30 cellular contexts compared by ENCODE assay signal in the genomic region with DNA sequence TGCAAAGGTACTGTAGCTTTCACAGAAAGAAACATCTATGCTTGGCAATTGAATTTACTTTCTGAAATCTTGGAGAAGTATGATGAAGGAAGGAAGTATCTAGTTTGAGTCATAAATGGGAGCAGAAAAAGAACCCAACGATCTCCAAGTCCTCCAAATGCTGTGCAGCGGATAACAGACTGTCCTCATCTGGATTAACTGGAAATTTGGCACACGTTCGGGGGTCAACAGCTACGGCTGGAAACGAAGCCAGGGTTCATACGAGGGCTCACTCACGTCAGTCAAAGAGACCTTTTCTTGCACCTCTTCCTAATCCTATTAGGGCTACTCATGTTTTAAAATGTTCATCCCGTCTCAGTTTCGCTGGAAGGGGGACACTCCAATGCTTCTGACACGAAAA.
A peak's percentile ranks its signal among the peaks of the same experiment; 100 is the strongest.
DNase-seq lines count a peak whose midpoint lies in the region; ATAC-seq and TF ChIP-seq lines count a peak whose summit lies in the region.
"Had no signal": no experiment of that assay in that cellular context is flagged by ENCODE, and none has a peak within 500 bp of the region (broad histone marks: within the 10 kb centered on the region; RNA-seq: fewer than 3 reads in every experiment).

No MANE protein-coding gene starts in this region.

- no peak overlapping the region for H3K4me3 Mint-ChIP-seq in nephron
- H3K4me3 Mint-ChIP-seq: activated T-helper 17 cell treated with anti-CD3 and anti-CD28 coated beads, Interleukin-2, amount 50 U/mL, for 72 hours; stimulated activated naive B cell treated with anti-CD40 and anti-IgM and Interleukin-4, amounts not matched to agents 10 μg/mL and 1 μg/mL and 100 μg/mL, for 72 hours had no signal

- ATAC-seq in right lobe of liver, result no peak
- ATAC-seq in HG03571 (IDR thresholded peaks at IDR 0.05; ENCODE audit: unreplicated experiment), result no peak
- ATAC-seq: activated T-helper 17 cell treated with anti-CD3 and anti-CD28 coated beads, Interleukin-2, amount 50 U/mL, for 72 hours; stimulated activated naive B cell treated with anti-CD40 and anti-IgM and Interleukin-4, amounts not matched to agents 10 μg/mL and 1 μg/mL and 100 μg/mL, for 72 hours had no signal

- peak overlapping the region; percentile 11 to 70 (median 15) for H3K27ac Mint-ChIP-seq in nephron
- H3K27ac Mint-ChIP-seq: activated T-helper 17 cell treated with anti-CD3 and anti-CD28 coated beads, Interleukin-2, amount 50 U/mL, for 72 hours; stimulated activated naive B cell treated with anti-CD40 and anti-IgM and Interleukin-4, amounts not matched to agents 10 μg/mL and 1 μg/mL and 100 μg/mL, for 72 hours had no signal

- 87% methylated on average over 11 of the region's 11 CpGs for WGBS in liver
- 76% methylated on average over 6 of the region's 11 CpGs for WGBS in right lobe of liver (ENCODE audit: insufficient coverage, low coverage, low lambda C conversion rate, missing lambda C conversion rate)

- H3K4me1 Mint-ChIP-seq in nephron, result peaks cover 54% of the 10 kb centered on the region
- H3K4me1 Mint-ChIP-seq: activated T-helper 17 cell treated with anti-CD3 and anti-CD28 coated beads, Interleukin-2, amount 50 U/mL, for 72 hours; naive B cell; stimulated activated naive B cell treated with anti-CD40 and anti-IgM and Interleukin-4, amounts not matched to agents 10 μg/mL and 1 μg/mL and 100 μg/mL, for 72 hours had no signal

- H3K9me3 ChIP-seq in liver (ENCODE audit: control insufficient read depth in 4 of 4, low read length in 3 of 4) (no peaks in the 10 kb centered on the region), right lobe of liver (no peaks in the 10 kb centered on the region)
- H3K9me3 ChIP-seq: breast epithelium, Peyer's patch had no signal

- no peaks in the 10 kb centered on the region for H3K9me3 Mint-ChIP-seq in nephron
- H3K9me3 Mint-ChIP-seq: activated T-helper 17 cell treated with anti-CD3 and anti-CD28 coated beads, Interleukin-2, amount 50 U/mL, for 72 hours had no signal

- H3K27me3 Mint-ChIP-seq in nephron (ENCODE audit: low read depth), result no peaks in the 10 kb centered on the region
- H3K27me3 Mint-ChIP-seq: activated T-helper 17 cell treated with anti-CD3 and anti-CD28 coated beads, Interleukin-2, amount 50 U/mL, for 72 hours; naive B cell; stimulated activated naive B cell treated with anti-CD40 and anti-IgM and Interleukin-4, amounts not matched to agents 10 μg/mL and 1 μg/mL and 100 μg/mL, for 72 hours had no signal

- intact Hi-C loops in right lobe of liver (cut with DNase I), result no loop called here

- H3K4me1 ChIP-seq in liver (ENCODE audit: control insufficient read depth in 4 of 4, insufficient read depth in 4 of 4, low read length in 3 of 4) (peaks cover 0 to 6% (median under 1%) of the 10 kb centered on the region in 4 donors), right lobe of liver (peaks cover 0 to 6% (median 0%) of the 10 kb centered on the region in 4 donors)
- H3K4me1 ChIP-seq: Peyer's patch had no signal

- H3K9ac ChIP-seq in liver (ENCODE audit: low read depth in 1 of 2, low read length in 2 of 2), result no peak overlapping the region

- TF ChIP-seq RAD21 in liver (IDR thresholded peaks at IDR 0.05), result no peak

- no peak for TF ChIP-seq CTCF in liver (IDR thresholded peaks at IDR 0.05; ENCODE audit: low read depth, low read length, missing input control)
- no peak for TF ChIP-seq CTCF in right lobe of liver (IDR thresholded peaks at IDR 0.05)
- no peak for TF ChIP-seq CTCF in fibroblast of mammary gland (conservative IDR thresholded peaks at IDR 0.05; ENCODE audit: control insufficient read depth, insufficient read depth, low read depth, low read length)
- no peak for TF ChIP-seq CTCF in nephron (IDR thresholded peaks at IDR 0.05; ENCODE audit: unreplicated experiment in 3 of 3)

- H3K27me3 ChIP-seq in liver (ENCODE audit: control insufficient read depth in 4 of 4, insufficient read depth in 4 of 4, low read length in 3 of 4) (no peaks in the 10 kb centered on the region), right lobe of liver (no peaks in the 10 kb centered on the region)
- H3K27me3 ChIP-seq: breast epithelium, Peyer's patch had no signal

- peaks cover 24% of the 10 kb centered on the region for H3K36me3 Mint-ChIP-seq in nephron (ENCODE audit: low read depth)

- TF ChIP-seq POLR2A in right lobe of liver (IDR thresholded peaks at IDR 0.05), result no peak

- no peaks in the 10 kb centered on the region for H3K36me3 ChIP-seq in liver (ENCODE audit: control insufficient read depth in 4 of 4, insufficient read depth in 3 of 4, low read depth in 1 of 4, low read length in 3 of 4)
- H3K36me3 ChIP-seq in right lobe of liver, result no peaks in the 10 kb centered on the region
- H3K36me3 ChIP-seq: breast epithelium, Peyer's patch had no signal

- H3K4me3 ChIP-seq in liver (ENCODE audit: low read depth in 1 of 3, low read length in 3 of 3) (no peak overlapping the region), right lobe of liver (no peak overlapping the region), fibroblast of mammary gland (ENCODE audit: control insufficient read depth, low read depth, low read length) (no peak overlapping the region)
- H3K4me3 ChIP-seq: breast epithelium, Peyer's patch had no signal

- H3K27ac ChIP-seq in liver (ENCODE audit: low read depth in 1 of 2, low read length in 2 of 2) (no peak overlapping the region), right lobe of liver (no peak overlapping the region)
- H3K27ac ChIP-seq: epithelial cell of prostate, Peyer's patch had no signal

- no peak for DNase-seq in right lobe of liver
- DNase-seq in fibroblast of mammary gland (ENCODE audit: low read depth), result peak; percentile 39
- no peak for DNase-seq in SHP77 treated with DMSO at 0.1 percent for 48 hours (lab: John Stamatoyannopoulos, UW)
- DNase-seq in KG1 (lab: John Stamatoyannopoulos, UW), result no peak
- no peak for DNase-seq in DMS79 treated with DMSO at 0.1 percent for 48 hours (lab: John Stamatoyannopoulos, UW)
- DNase-seq: activated CD4-positive, alpha-beta T cell treated with anti-CD3 and anti-CD28 coated beads for 4 hours; activated naive CD4-positive, alpha-beta T cell treated with anti-CD3 and anti-CD28 coated beads, Interleukin-2, amount 50 U/mL, for 16 hours; amniotic stem cell; Calu3; DMS79; effector CD8-positive, alpha-beta T cell; GF-D8; glutamatergic neuron; HCEC 1CT; islet precursor cell; midbrain; naive B cell; NCI-H1092 treated with DMSO at 0.1 percent for 48 hours; NCI-H1694 treated with DMSO at 0.1 percent for 48 hours; NCI-H510A; Peyer's patch; stimulated activated naive B cell treated with anti-CD40 and anti-IgM and Interleukin-4, amounts not matched to agents 10 μg/mL and 1 μg/mL and 100 μg/mL, for 72 hours; substantia nigra; SW 1271 had no signal

TF ChIP-seq in liver, 16 proteins besides CTCF, POLR2A, EP300 and RAD21:
- TF ChIP-seq NR2F2 (IDR thresholded peaks at IDR 0.05), result peak; percentile 51
- no peak for TF ChIP-seq EGR1 (IDR thresholded peaks at IDR 0.05; ENCODE audit: low read depth in 2 of 2)
